25 cellular contexts compared by ENCODE assay signal in genomic region chr7:144348625-144349024, GRCh38. TPM values are rescaled to one million over a fixed set of nuclear protein-coding genes. Genes with fewer than 3 reads are reported as not detected.
DNase-seq lines count a peak whose midpoint lies in the region; ATAC-seq and FAIRE-seq lines count a peak whose summit lies in the region.
"Not testable (repeated sequence)": the region's sequence is repeated elsewhere in the genome, so short reads cannot be mapped to it uniquely, and the experiment has no call there.
"Had no signal": no experiment of that assay in that cellular context is flagged by ENCODE, and none has a peak within 500 bp of the region (broad histone marks: within the 10 kb centered on the region; RNA-seq: fewer than 3 reads in every experiment).

No MANE protein-coding gene starts in this region.

- peak; percentile 34 for ATAC-seq in GM19351 (IDR thresholded peaks at IDR 0.05; ENCODE audit: unreplicated experiment)
- ATAC-seq in GM21515 (IDR thresholded peaks at IDR 0.05; ENCODE audit: unreplicated experiment), result peak; percentile 25
- peak; percentile 29 for ATAC-seq in HG02623 (IDR thresholded peaks at IDR 0.05; ENCODE audit: unreplicated experiment)
- ATAC-seq in HG03045 (IDR thresholded peaks at IDR 0.05; ENCODE audit: unreplicated experiment), result peak; percentile 24
- ATAC-seq in HG03460 (IDR thresholded peaks at IDR 0.05; ENCODE audit: unreplicated experiment), result peak; percentile 33
- peak; percentile 87 for ATAC-seq in activated T-helper 17 cell treated with anti-CD3 and anti-CD28 coated beads, Interleukin-2, amount 50 U/mL, for 72 hours (replicated peaks)
- peak; percentile 93 for ATAC-seq in stimulated activated naive CD8-positive, alpha-beta T cell treated with anti-CD3 and anti-CD28 coated beads, Interleukin-15, amount 100 ng/mL, for 72 hours

- not testable (repeated sequence) for H3K4me1 Mint-ChIP-seq in activated T-helper 17 cell treated with anti-CD3 and anti-CD28 coated beads, Interleukin-2, amount 50 U/mL, for 72 hours; stimulated activated naive CD8-positive, alpha-beta T cell treated with anti-CD3 and anti-CD28 coated beads, Interleukin-15, amount 100 ng/mL, for 72 hours

- not testable (repeated sequence) for H3K36me3 Mint-ChIP-seq in activated T-helper 17 cell treated with anti-CD3 and anti-CD28 coated beads, Interleukin-2, amount 50 U/mL, for 72 hours (ENCODE audit: low read depth)

- FAIRE-seq in GM18507 (lab: Jason Lieb, UNC), result peak; percentile 48

- H3K27ac Mint-ChIP-seq in activated T-helper 17 cell treated with anti-CD3 and anti-CD28 coated beads, Interleukin-2, amount 50 U/mL, for 72 hours; stimulated activated naive CD8-positive, alpha-beta T cell treated with anti-CD3 and anti-CD28 coated beads, Interleukin-15, amount 100 ng/mL, for 72 hours: not testable (repeated sequence)

- DNase-seq in GM18507 (ENCODE audit: extremely low spot score, insufficient read length, low read depth); stimulated activated naive CD8-positive, alpha-beta T cell treated with anti-CD3 and anti-CD28 coated beads, Interleukin-15, amount 100 ng/mL, for 72 hours: not testable (repeated sequence)

- not testable (repeated sequence) for H3K27me3 Mint-ChIP-seq in activated T-helper 17 cell treated with anti-CD3 and anti-CD28 coated beads, Interleukin-2, amount 50 U/mL, for 72 hours; stimulated activated naive CD8-positive, alpha-beta T cell treated with anti-CD3 and anti-CD28 coated beads, Interleukin-15, amount 100 ng/mL, for 72 hours

- H3K4me3 Mint-ChIP-seq in activated T-helper 17 cell treated with anti-CD3 and anti-CD28 coated beads, Interleukin-2, amount 50 U/mL, for 72 hours; stimulated activated naive CD8-positive, alpha-beta T cell treated with anti-CD3 and anti-CD28 coated beads, Interleukin-15, amount 100 ng/mL, for 72 hours: not testable (repeated sequence)

- not testable (repeated sequence) for H3K9me3 Mint-ChIP-seq in activated T-helper 17 cell treated with anti-CD3 and anti-CD28 coated beads, Interleukin-2, amount 50 U/mL, for 72 hours; stimulated activated naive CD8-positive, alpha-beta T cell treated with anti-CD3 and anti-CD28 coated beads, Interleukin-15, amount 100 ng/mL, for 72 hours

RNA-seq across cellular contexts. Expression of gene ARHGEF5, which starts 6.6 kb away (rescaled TPM):
- total RNA-seq in activated T-helper 17 cell treated with anti-CD3 and anti-CD28 coated beads, Interleukin-2, amount 50 U/mL, for 72 hours, result 10 to 100 TPM in 1 of 2 donors, 1 to 10 TPM in 1; 8.2 to 17.6 TPM
- total RNA-seq: G401 had no signal

RNA-seq across cellular contexts. Expression of gene OR2A1, which starts 36.4 kb away (rescaled TPM):
- under 1 TPM in 1 of 2 donors, not detected in 1; 0.05 TPM for total RNA-seq in activated T-helper 17 cell treated with anti-CD3 and anti-CD28 coated beads, Interleukin-2, amount 50 U/mL, for 72 hours
- total RNA-seq: dermis blood vessel endothelial cell, foreskin keratinocyte, G401, H1, HepG2, kidney, PC-9, prostate gland, Right ventricle myocardium inferior, suprapubic skin, upper lobe of right lung had no signal

RNA-seq across cellular contexts. Expression of gene NOBOX, which starts 54.9 kb away (rescaled TPM):
- not detected for total RNA-seq in activated T-helper 17 cell treated with anti-CD3 and anti-CD28 coated beads, Interleukin-2, amount 50 U/mL, for 72 hours
- total RNA-seq: dermis blood vessel endothelial cell; esophagus muscularis mucosa; foreskin keratinocyte; G401; H1; heart left ventricle; HepG2; kidney; liver; mesothelial cell of epicardium; PC-9; prostate gland; Right ventricle myocardium inferior; sciatic nerve; suprapubic skin; T-helper 2 cell treated with Interferon-gamma antibody and Interleukin-4, amounts not matched to agents 100 ng/mL and 5 ng/mL, for 36 hours; upper lobe of right lung had no signal

Comparison
In these comparisons a context has a peak if more than half of its experiments do, and no peak if none do; other contexts are left out.
1. ATAC-seq: peak in every context shown above with its lines; median percentile 93 in stimulated activated naive CD8-positive, alpha-beta T cell treated with anti-CD3 and anti-CD28 coated beads, Interleukin-15, amount 100 ng/mL, for 72 hours; 87 in activated T-helper 17 cell treated with anti-CD3 and anti-CD28 coated beads, Interleukin-2, amount 50 U/mL, for 72 hours; 34 in GM19351; 33 in HG03460; 29 in HG02623; 25 in GM21515; 24 in HG03045.